Comparison of ENCODE assay signal across 2 cellular contexts in the genomic region with DNA sequence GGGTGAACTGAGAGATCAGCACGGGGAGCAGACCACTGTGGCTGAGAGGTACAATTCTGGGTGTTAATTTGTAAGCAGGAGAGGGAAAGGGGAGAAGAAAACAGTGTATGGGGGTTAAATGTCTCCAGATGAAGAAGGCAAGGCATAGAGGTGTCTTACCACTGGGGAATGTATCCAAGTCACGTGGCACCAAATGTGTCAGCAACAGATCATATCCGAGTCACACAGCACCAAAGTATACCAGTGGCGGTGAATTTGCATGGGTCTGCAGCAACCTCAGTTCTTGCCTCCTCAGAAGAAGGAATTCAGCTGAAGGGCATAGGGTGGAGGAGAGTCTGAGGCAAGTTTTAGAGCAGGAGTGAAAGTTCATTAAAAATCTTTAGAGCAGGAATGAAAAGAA.
TF ChIP-seq lines count a peak whose summit lies in the region.

No MANE protein-coding gene starts in this region.

TF ChIP-seq in SK-N-SH, 30 proteins besides CTCF, POLR2A, EP300 and RAD21:
- TF ChIP-seq ELF1 (IDR thresholded peaks at IDR 0.05) (no peak), GABPA (IDR thresholded peaks at IDR 0.05; ENCODE audit: low read depth) (no peak), YY1 (IDR thresholded peaks at IDR 0.05; ENCODE audit: low read depth) (no peak), SIN3A (IDR thresholded peaks at IDR 0.05; ENCODE audit: borderline replicate concordance, low read depth, low read length) (no peak), TEAD4 (IDR thresholded peaks at IDR 0.05; ENCODE audit: borderline replicate concordance, insufficient read depth) (no peak), TAF1 (IDR thresholded peaks at IDR 0.05; ENCODE audit: borderline replicate concordance, low read depth, low read length) (no peak)
- TF ChIP-seq, protein P1, sequence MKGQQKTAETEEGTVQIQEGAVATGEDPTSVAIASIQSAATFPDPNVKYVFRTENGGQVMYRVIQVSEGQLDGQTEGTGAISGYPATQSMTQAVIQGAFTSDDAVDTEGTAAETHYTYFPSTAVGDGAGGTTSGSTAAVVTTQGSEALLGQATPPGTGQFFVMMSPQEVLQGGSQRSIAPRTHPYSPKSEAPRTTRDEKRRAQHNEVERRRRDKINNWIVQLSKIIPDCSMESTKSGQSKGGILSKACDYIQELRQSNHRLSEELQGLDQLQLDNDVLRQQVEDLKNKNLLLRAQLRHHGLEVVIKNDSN (IDR thresholded peaks at IDR 0.05; ENCODE audit: borderline replicate concordance, low read depth): peak; percentile 29; the same call in 1 of the 2 replicates

TF ChIP-seq in SK-N-SH treated with all-trans-retinoic acid at 6 μM for 48 hours, 23 proteins besides CTCF, POLR2A, EP300 and RAD21:
- TF ChIP-seq ARNTL (CRISPR knock-in tag; IDR thresholded peaks at IDR 0.05; ENCODE audit: borderline replicate concordance, low read depth) (no peak), ZC3H10 (CRISPR knock-in tag; IDR thresholded peaks at IDR 0.05) (no peak), ZFP3 (CRISPR knock-in tag; IDR thresholded peaks at IDR 0.05) (no peak), TCF4 (CRISPR knock-in tag; IDR thresholded peaks at IDR 0.05; ENCODE audit: borderline replicate concordance) (no peak), ISL1 (CRISPR knock-in tag; IDR thresholded peaks at IDR 0.05) (no peak), TOX (CRISPR knock-in tag; IDR thresholded peaks at IDR 0.05; ENCODE audit: borderline replicate concordance) (no peak), ZNF70 (CRISPR knock-in tag; IDR thresholded peaks at IDR 0.05) (no peak), ZFP30 (CRISPR knock-in tag; IDR thresholded peaks at IDR 0.05) (no peak), ESRRG (CRISPR knock-in tag; IDR thresholded peaks at IDR 0.05) (no peak), PPARA (CRISPR knock-in tag; IDR thresholded peaks at IDR 0.05; ENCODE audit: borderline replicate concordance) (no peak), SNAI2 (CRISPR knock-in tag; IDR thresholded peaks at IDR 0.05) (no peak)
- TF ChIP-seq, protein P2, sequence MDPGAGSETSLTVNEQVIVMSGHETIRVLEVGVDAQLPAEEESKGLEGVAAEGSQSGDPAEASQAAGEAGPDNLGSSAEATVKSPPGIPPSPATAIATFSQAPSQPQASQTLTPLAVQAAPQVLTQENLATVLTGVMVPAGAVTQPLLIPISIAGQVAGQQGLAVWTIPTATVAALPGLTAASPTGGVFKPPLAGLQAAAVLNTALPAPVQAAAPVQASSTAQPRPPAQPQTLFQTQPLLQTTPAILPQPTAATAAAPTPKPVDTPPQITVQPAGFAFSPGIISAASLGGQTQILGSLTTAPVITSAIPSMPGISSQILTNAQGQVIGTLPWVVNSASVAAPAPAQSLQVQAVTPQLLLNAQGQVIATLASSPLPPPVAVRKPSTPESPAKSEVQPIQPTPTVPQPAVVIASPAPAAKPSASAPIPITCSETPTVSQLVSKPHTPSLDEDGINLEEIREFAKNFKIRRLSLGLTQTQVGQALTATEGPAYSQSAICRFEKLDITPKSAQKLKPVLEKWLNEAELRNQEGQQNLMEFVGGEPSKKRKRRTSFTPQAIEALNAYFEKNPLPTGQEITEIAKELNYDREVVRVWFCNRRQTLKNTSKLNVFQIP (CRISPR knock-in tag; IDR thresholded peaks at IDR 0.05; ENCODE audit: borderline replicate concordance, low read depth): no peak
- TF ChIP-seq, protein P3, sequence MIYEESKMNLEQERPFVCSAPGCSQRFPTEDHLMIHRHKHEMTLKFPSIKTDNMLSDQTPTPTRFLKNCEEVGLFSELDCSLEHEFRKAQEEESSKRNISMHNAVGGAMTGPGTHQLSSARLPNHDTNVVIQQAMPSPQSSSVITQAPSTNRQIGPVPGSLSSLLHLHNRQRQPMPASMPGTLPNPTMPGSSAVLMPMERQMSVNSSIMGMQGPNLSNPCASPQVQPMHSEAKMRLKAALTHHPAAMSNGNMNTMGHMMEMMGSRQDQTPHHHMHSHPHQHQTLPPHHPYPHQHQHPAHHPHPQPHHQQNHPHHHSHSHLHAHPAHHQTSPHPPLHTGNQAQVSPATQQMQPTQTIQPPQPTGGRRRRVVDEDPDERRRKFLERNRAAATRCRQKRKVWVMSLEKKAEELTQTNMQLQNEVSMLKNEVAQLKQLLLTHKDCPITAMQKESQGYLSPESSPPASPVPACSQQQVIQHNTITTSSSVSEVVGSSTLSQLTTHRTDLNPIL (CRISPR knock-in tag; IDR thresholded peaks at IDR 0.05; ENCODE audit: low read depth): no peak
- TF ChIP-seq, protein P4, sequence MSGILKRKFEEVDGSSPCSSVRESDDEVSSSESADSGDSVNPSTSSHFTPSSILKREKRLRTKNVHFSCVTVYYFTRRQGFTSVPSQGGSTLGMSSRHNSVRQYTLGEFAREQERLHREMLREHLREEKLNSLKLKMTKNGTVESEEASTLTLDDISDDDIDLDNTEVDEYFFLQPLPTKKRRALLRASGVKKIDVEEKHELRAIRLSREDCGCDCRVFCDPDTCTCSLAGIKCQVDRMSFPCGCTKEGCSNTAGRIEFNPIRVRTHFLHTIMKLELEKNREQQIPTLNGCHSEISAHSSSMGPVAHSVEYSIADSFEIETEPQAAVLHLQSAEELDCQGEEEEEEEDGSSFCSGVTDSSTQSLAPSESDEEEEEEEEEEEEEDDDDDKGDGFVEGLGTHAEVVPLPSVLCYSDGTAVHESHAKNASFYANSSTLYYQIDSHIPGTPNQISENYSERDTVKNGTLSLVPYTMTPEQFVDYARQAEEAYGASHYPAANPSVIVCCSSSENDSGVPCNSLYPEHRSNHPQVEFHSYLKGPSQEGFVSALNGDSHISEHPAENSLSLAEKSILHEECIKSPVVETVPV (CRISPR knock-in tag; IDR thresholded peaks at IDR 0.05): no peak
- TF ChIP-seq, protein P5, sequence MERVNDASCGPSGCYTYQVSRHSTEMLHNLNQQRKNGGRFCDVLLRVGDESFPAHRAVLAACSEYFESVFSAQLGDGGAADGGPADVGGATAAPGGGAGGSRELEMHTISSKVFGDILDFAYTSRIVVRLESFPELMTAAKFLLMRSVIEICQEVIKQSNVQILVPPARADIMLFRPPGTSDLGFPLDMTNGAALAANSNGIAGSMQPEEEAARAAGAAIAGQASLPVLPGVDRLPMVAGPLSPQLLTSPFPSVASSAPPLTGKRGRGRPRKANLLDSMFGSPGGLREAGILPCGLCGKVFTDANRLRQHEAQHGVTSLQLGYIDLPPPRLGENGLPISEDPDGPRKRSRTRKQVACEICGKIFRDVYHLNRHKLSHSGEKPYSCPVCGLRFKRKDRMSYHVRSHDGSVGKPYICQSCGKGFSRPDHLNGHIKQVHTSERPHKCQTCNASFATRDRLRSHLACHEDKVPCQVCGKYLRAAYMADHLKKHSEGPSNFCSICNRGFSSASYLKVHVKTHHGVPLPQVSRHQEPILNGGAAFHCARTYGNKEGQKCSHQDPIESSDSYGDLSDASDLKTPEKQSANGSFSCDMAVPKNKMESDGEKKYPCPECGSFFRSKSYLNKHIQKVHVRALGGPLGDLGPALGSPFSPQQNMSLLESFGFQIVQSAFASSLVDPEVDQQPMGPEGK (CRISPR knock-in tag; IDR thresholded peaks at IDR 0.05; ENCODE audit: borderline replicate concordance): no peak
